ENCODE assay signal across 19 cellular contexts in the genomic region with DNA sequence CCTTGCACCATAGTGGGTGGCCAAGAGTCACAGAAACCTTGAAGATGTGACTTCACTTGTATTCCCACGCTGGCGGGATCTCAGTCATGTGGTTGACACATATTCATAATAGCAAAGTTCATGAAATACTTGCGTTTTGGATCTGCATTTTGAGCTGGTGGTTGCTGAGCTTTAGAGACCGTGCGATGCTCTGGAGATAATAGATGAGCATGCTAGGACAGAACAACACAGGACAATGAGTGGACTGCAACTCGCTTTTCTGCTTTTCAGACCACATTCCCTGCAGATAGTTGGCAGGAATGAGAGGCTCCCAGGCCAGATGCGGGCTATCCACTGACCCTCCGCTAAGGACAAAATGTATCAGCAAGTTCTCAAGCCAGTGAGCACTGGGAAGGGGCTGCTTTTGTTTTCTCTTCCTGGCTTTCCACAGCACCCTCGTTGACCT. TPM values are rescaled to one million over a fixed set of nuclear protein-coding genes. Genes with fewer than 3 reads are reported as not detected.
DNase-seq lines count a peak whose midpoint lies in the region; ATAC-seq and TF ChIP-seq lines count a peak whose summit lies in the region.
"Had no signal": no experiment of that assay in that cellular context is flagged by ENCODE, and none has a peak within 500 bp of the region (broad histone marks: within the 10 kb centered on the region; RNA-seq: fewer than 3 reads in every experiment).

No MANE protein-coding gene starts in this region.

- H3K4me3 ChIP-seq in adrenal gland: no peak overlapping the region
- H3K4me3 ChIP-seq in heart right ventricle: no peak overlapping the region
- H3K4me3 ChIP-seq in HAP-1: no peak overlapping the region
- H3K4me3 ChIP-seq: lung, skin epidermis had no signal

- POLR2A ChIA-PET in T-cell (lab: Charles Lee): no interaction called here

- H3K4me1 ChIP-seq in adrenal gland (replicated peaks in 1 of 2): peaks cover 0 to 18% of the 10 kb centered on the region in 2 donors
- H3K4me1 ChIP-seq in heart right ventricle: peaks cover 0 to 28% (median 8%) of the 10 kb centered on the region in 9 donors
- H3K4me1 ChIP-seq in HAP-1: no peaks in the 10 kb centered on the region

- no peak overlapping the region for H3K27ac Mint-ChIP-seq in stimulated activated effector memory CD8-positive, alpha-beta T cell treated with anti-CD3 and anti-CD28 coated beads, Interleukin-12 subunit alpha, Interleukin-12 subunit beta, amount 100 ng/mL, for 72 hours
- H3K27ac Mint-ChIP-seq in T-cell: no peak overlapping the region
- H3K27ac Mint-ChIP-seq: stimulated activated naive CD8-positive, alpha-beta T cell treated with anti-CD3 and anti-CD28 coated beads, Interleukin-15, Interleukin-2, amounts not matched to agents 100 ng/mL and 50 ng/mL, for 24 hours had no signal

- no peak overlapping the region for H3K4me3 Mint-ChIP-seq in stimulated activated effector memory CD8-positive, alpha-beta T cell treated with anti-CD3 and anti-CD28 coated beads, Interleukin-12 subunit alpha, Interleukin-12 subunit beta, amount 100 ng/mL, for 72 hours
- H3K4me3 Mint-ChIP-seq in T-cell: no peak overlapping the region
- H3K4me3 Mint-ChIP-seq: dendritic cell treated with granulocyte-macrophage colony-stimulating factor and Interleukin-4, amounts not matched to agents 40 ng/mL and 50 ng/mL, for 4 days; stimulated activated naive CD8-positive, alpha-beta T cell treated with anti-CD3 and anti-CD28 coated beads, Interleukin-15, Interleukin-2, amounts not matched to agents 100 ng/mL and 50 ng/mL, for 24 hours had no signal

- no peaks in the 10 kb centered on the region for H3K36me3 ChIP-seq in adrenal gland (replicated peaks in 1 of 2)
- H3K36me3 ChIP-seq in heart right ventricle: no peaks in the 10 kb centered on the region
- H3K36me3 ChIP-seq in HAP-1 (replicated peaks): no peaks in the 10 kb centered on the region

- H3K36me3 Mint-ChIP-seq in stimulated activated effector memory CD8-positive, alpha-beta T cell treated with anti-CD3 and anti-CD28 coated beads, Interleukin-12 subunit alpha, Interleukin-12 subunit beta, amount 100 ng/mL, for 72 hours: no peaks in the 10 kb centered on the region
- H3K36me3 Mint-ChIP-seq in T-cell: no peaks in the 10 kb centered on the region

- TF ChIP-seq POLR2A in adrenal gland (IDR thresholded peaks at IDR 0.05): no peak

- H3K27ac ChIP-seq in adrenal gland (peak overlapping the region in 3 of 5 donors; percentile 53 to 87 (median 69)), heart right ventricle (peak overlapping the region in 8 of 10 donors; percentile 9 to 71 (median 54))

- H3K9me3 ChIP-seq in adrenal gland (replicated peaks in 1 of 3) (no peaks in the 10 kb centered on the region), heart right ventricle (no peaks in the 10 kb centered on the region), HAP-1 (no peaks in the 10 kb centered on the region)

- in situ Hi-C loops in HAP-1 (cut with MboI; ENCODE audit: low sequenced_read_pairs): no loop called here

- intact Hi-C loops in adrenal gland (cut with DNase I): loop anchor here in 1 of 2 donors (10.0 kb wide), 1 partner anchor 233 kb away; no protein-coding TSS in a partner anchor
- intact Hi-C loops in heart right ventricle (cut with DNase I): loop anchor here in 3 of 10 donors (5.0 to 10.0 kb wide), 3 partner anchors 45 to 63 kb away; no protein-coding TSS in a partner anchor

- no peak for TF ChIP-seq CTCF in adrenal gland (IDR thresholded peaks at IDR 0.05)
- no peak for TF ChIP-seq CTCF in heart right ventricle (IDR thresholded peaks at IDR 0.05)

- peaks cover 0 to 2% of the 10 kb centered on the region in 2 donors for H3K27me3 Mint-ChIP-seq in T-cell
- H3K27me3 Mint-ChIP-seq: dendritic cell treated with granulocyte-macrophage colony-stimulating factor and Interleukin-4, amounts not matched to agents 40 ng/mL and 50 ng/mL, for 4 days; stimulated activated naive CD8-positive, alpha-beta T cell treated with anti-CD3 and anti-CD28 coated beads, Interleukin-15, Interleukin-2, amounts not matched to agents 100 ng/mL and 50 ng/mL, for 24 hours had no signal

- ATAC-seq in heart right ventricle (peak in 6 of 8 donors; percentile 3 to 50 (median 25)), T-cell (replicated peaks in 1 of 4) (no peak)
- ATAC-seq in stimulated activated effector memory CD8-positive, alpha-beta T cell treated with anti-CD3 and anti-CD28 coated beads, Interleukin-12 subunit alpha, Interleukin-12 subunit beta, amount 100 ng/mL, for 72 hours: peak; percentile 89

- H3K4me1 Mint-ChIP-seq in stimulated activated effector memory CD8-positive, alpha-beta T cell treated with anti-CD3 and anti-CD28 coated beads, Interleukin-12 subunit alpha, Interleukin-12 subunit beta, amount 100 ng/mL, for 72 hours: peaks cover 17% of the 10 kb centered on the region
- H3K4me1 Mint-ChIP-seq in T-cell: peaks cover 7 to 17% (median 13%) of the 10 kb centered on the region in 3 donors

- CTCF ChIA-PET in T-cell (lab: Charles Lee): no interaction called here

- DNase-seq in GM04503 (ENCODE audit: low read depth): peak; percentile 39
- no peak for DNase-seq in adrenal gland
- no peak for DNase-seq in heart right ventricle
- DNase-seq in stimulated activated effector memory CD8-positive, alpha-beta T cell treated with anti-CD3 and anti-CD28 coated beads, Interleukin-12 subunit alpha, Interleukin-12 subunit beta, amount 100 ng/mL, for 72 hours (ENCODE audit: low spot score in 2 of 2): peak in 1 of 2 donors; percentile 62
- DNase-seq in T-cell: no peak
- DNase-seq in HCEC 1CT: no peak
- no peak for DNase-seq in HUDEP-2 (lab: John Stamatoyannopoulos, UW; ENCODE audit: unreplicated experiment in 76 of 76)
- DNase-seq in HAP-1 (ENCODE audit: low spot score in 2 of 2): no peak
- DNase-seq: C1 segment of cervical spinal cord, DMS79 treated with DMSO at 0.1 percent for 48 hours, KBM-7, NCI-H1417 treated with DMSO at 0.1 percent for 48 hours, NCI-H524, T-helper 1 cell had no signal

- H3K27me3 ChIP-seq in adrenal gland: no peaks in the 10 kb centered on the region
- H3K27me3 ChIP-seq in heart right ventricle: no peaks in the 10 kb centered on the region
- H3K27me3 ChIP-seq in HAP-1 (ENCODE audit: low read depth): no peaks in the 10 kb centered on the region

- H3K9me3 Mint-ChIP-seq in stimulated activated effector memory CD8-positive, alpha-beta T cell treated with anti-CD3 and anti-CD28 coated beads, Interleukin-12 subunit alpha, Interleukin-12 subunit beta, amount 100 ng/mL, for 72 hours: no peaks in the 10 kb centered on the region
- H3K9me3 Mint-ChIP-seq in T-cell: no peaks in the 10 kb centered on the region
- H3K9me3 Mint-ChIP-seq: dendritic cell treated with granulocyte-macrophage colony-stimulating factor and Interleukin-4, amounts not matched to agents 40 ng/mL and 50 ng/mL, for 4 days; stimulated activated naive CD8-positive, alpha-beta T cell treated with anti-CD3 and anti-CD28 coated beads, Interleukin-15, Interleukin-2, amounts not matched to agents 100 ng/mL and 50 ng/mL, for 24 hours had no signal

- 59 to 77% (median 66%) methylated on average over 8 to 9 of the region's 9 CpGs for WGBS in adrenal gland, 4 donors
- 63 to 64% methylated on average over 9 of the region's 9 CpGs for WGBS in heart right ventricle, 2 donors

RNA-seq across cellular contexts. Expression of a gene that starts 13.8 kb away (rescaled TPM):
- total RNA-seq in adrenal gland (1 to 10 TPM in 7 of 8 donors, under 1 TPM in 1; 0.97 to 6.1 (median 3.3) TPM), heart right ventricle (1 to 10 TPM in 6 of 10 donors, under 1 TPM in 4; 0.70 to 3.5 (median 1.2) TPM), T-cell (1 to 10 TPM; 5.8 to 8.5 (median 7.3) TPM)
- polyA plus RNA-seq in adrenal gland (1 to 10 TPM; 3.4 to 5.1 (median 3.8) TPM), heart right ventricle (1 to 10 TPM; 2.5 to 4.7 TPM)

RNA-seq across cellular contexts. Expression of a gene that starts 36.3 kb away (rescaled TPM):
- not detected for total RNA-seq in adrenal gland
- polyA plus RNA-seq in adrenal gland: under 1 TPM; 0.03 to 0.08 (median 0.04) TPM
- not detected for total RNA-seq in heart right ventricle
- polyA plus RNA-seq in heart right ventricle: under 1 TPM in 1 of 2 donors, not detected in 1; under 0.01 TPM
- total RNA-seq in T-cell: not detected
- total RNA-seq: H4 had no signal
- polyA plus RNA-seq: lung had no signal

Comparison
In these comparisons a context has a peak if more than half of its experiments do, and no peak if none do; other contexts are left out.
1. ATAC-seq: peak in heart right ventricle (6 of 8) and stimulated activated effector memory CD8-positive, alpha-beta T cell treated with anti-CD3 and anti-CD28 coated beads, Interleukin-12 subunit alpha, Interleukin-12 subunit beta, amount 100 ng/mL, for 72 hours (single experiment); none in T-cell (0 of 4).